In the genomic region with DNA sequence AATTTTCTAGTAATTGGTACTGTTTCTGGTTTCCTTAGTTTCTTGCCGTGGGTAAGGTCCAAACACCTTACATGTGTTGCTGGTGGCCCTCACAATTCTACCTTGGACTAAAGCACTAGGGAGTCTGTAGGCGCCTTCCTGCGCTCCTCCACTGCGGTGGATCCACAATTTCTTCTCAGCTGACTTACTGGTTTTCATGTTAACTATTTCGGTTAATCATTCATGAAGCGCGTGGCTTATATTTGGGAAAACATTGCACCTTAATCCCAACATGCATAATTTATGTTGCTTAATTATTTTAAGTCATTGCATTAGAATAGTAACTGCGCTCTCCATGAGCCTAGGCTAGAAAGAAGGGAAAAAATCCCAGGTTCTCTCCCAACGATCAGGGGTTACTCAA, we compare ENCODE assay signal across 8 cellular contexts. TPM values are rescaled to one million over a fixed set of nuclear protein-coding genes. Genes with fewer than 3 reads are reported as not detected.
DNase-seq lines count a peak whose midpoint lies in the region; ATAC-seq and TF ChIP-seq lines count a peak whose summit lies in the region.

No MANE protein-coding gene starts in this region.

- no peak for TF ChIP-seq CTCF in activated CD8-positive, alpha-beta T cell treated with anti-CD3 and anti-CD28 coated beads for 36 hours (IDR thresholded peaks at IDR 0.05)

- no peaks in the 10 kb centered on the region for H3K9me3 ChIP-seq in iPS-18c (ENCODE audit: control insufficient read depth, insufficient read depth, low read length)

- peak overlapping the region; percentile 87 for H3K4me3 ChIP-seq in iPS-18c (ENCODE audit: insufficient read depth, low read depth, low read length)

- H3K27me3 Mint-ChIP-seq in activated T-cell treated with anti-CD3 and anti-CD28 coated beads, Interleukin-2, amount 50 U/mL, for 24 hours, result peaks cover 5% of the 10 kb centered on the region
- H3K27me3 Mint-ChIP-seq in activated CD8-positive, alpha-beta T cell treated with anti-CD3 and anti-CD28 coated beads for 36 hours, result peaks cover 1% of the 10 kb centered on the region
- no peaks in the 10 kb centered on the region for H3K27me3 Mint-ChIP-seq in stimulated activated memory B cell treated with anti-CD40 and anti-IgM and Interleukin-4, amounts not matched to agents 10 μg/mL and 1 μg/mL and 100 μg/mL, for 72 hours

- no peak for DNase-seq in activated T-cell treated with anti-CD3 and anti-CD28 coated beads, Interleukin-2, amount 50 U/mL, for 24 hours
- no peak for DNase-seq in activated T-cell treated with anti-CD3 and anti-CD28 coated beads, Interleukin-2, amount 50 U/mL, for 48 hours
- no peak for DNase-seq in activated CD8-positive, alpha-beta T cell treated with anti-CD3 and anti-CD28 coated beads for 36 hours
- DNase-seq in hippocampal formation (lab: John Stamatoyannopoulos, UW) (no peak), NCI-H146 treated with DMSO at 0.1 percent for 48 hours (lab: John Stamatoyannopoulos, UW; ENCODE audit: unreplicated experiment) (no peak)

- H3K9me3 Mint-ChIP-seq in activated T-cell treated with anti-CD3 and anti-CD28 coated beads, Interleukin-2, amount 50 U/mL, for 24 hours, result no peaks in the 10 kb centered on the region
- H3K9me3 Mint-ChIP-seq in activated CD8-positive, alpha-beta T cell treated with anti-CD3 and anti-CD28 coated beads for 36 hours, result no peaks in the 10 kb centered on the region
- no peaks in the 10 kb centered on the region for H3K9me3 Mint-ChIP-seq in stimulated activated memory B cell treated with anti-CD40 and anti-IgM and Interleukin-4, amounts not matched to agents 10 μg/mL and 1 μg/mL and 100 μg/mL, for 72 hours

- peak overlapping the region; percentile 92 for H3K4me3 Mint-ChIP-seq in activated T-cell treated with anti-CD3 and anti-CD28 coated beads, Interleukin-2, amount 50 U/mL, for 24 hours
- peak overlapping the region; percentile 92 for H3K4me3 Mint-ChIP-seq in activated CD8-positive, alpha-beta T cell treated with anti-CD3 and anti-CD28 coated beads for 36 hours
- peak overlapping the region; percentile 83 for H3K4me3 Mint-ChIP-seq in stimulated activated memory B cell treated with anti-CD40 and anti-IgM and Interleukin-4, amounts not matched to agents 10 μg/mL and 1 μg/mL and 100 μg/mL, for 72 hours

- intact Hi-C loops in activated CD8-positive, alpha-beta T cell treated with anti-CD3 and anti-CD28 coated beads for 36 hours (cut with micrococcal nuclease), result loop anchor here (5.0 kb wide), 1 partner anchor 64 kb away; no protein-coding TSS in a partner anchor

- POLR2A ChIA-PET in activated CD8-positive, alpha-beta T cell treated with anti-CD3 and anti-CD28 coated beads for 36 hours (lab: Charles Lee), result interaction anchor here (1.3 kb wide), 1 partner anchor 35 kb away, joined by 4 read pairs; no protein-coding TSS in a partner anchor

- CTCF ChIA-PET in activated CD8-positive, alpha-beta T cell treated with anti-CD3 and anti-CD28 coated beads for 36 hours (lab: Charles Lee), result interaction anchor here (2.0 to 2.2 kb wide), 2 partner anchors 63 to 85 kb away, joined by 6 to 7 read pairs; no protein-coding TSS in a partner anchor

- no peak for ATAC-seq in activated CD8-positive, alpha-beta T cell treated with anti-CD3 and anti-CD28 coated beads for 36 hours
- ATAC-seq in stimulated activated memory B cell treated with anti-CD40 and anti-IgM and Interleukin-4, amounts not matched to agents 10 μg/mL and 1 μg/mL and 100 μg/mL, for 72 hours, result no peak
- no peak for ATAC-seq in HG02798 (IDR thresholded peaks at IDR 0.05; ENCODE audit: poor library complexity, unreplicated experiment)

- peak overlapping the region; percentile 94 for H3K27ac Mint-ChIP-seq in activated T-cell treated with anti-CD3 and anti-CD28 coated beads, Interleukin-2, amount 50 U/mL, for 24 hours
- H3K27ac Mint-ChIP-seq in activated CD8-positive, alpha-beta T cell treated with anti-CD3 and anti-CD28 coated beads for 36 hours, result peak overlapping the region; percentile 90
- H3K27ac Mint-ChIP-seq in stimulated activated memory B cell treated with anti-CD40 and anti-IgM and Interleukin-4, amounts not matched to agents 10 μg/mL and 1 μg/mL and 100 μg/mL, for 72 hours, result peak overlapping the region; percentile 92

- peaks cover 26% of the 10 kb centered on the region for H3K36me3 Mint-ChIP-seq in activated T-cell treated with anti-CD3 and anti-CD28 coated beads, Interleukin-2, amount 50 U/mL, for 24 hours (ENCODE audit: low read depth)
- H3K36me3 Mint-ChIP-seq in activated CD8-positive, alpha-beta T cell treated with anti-CD3 and anti-CD28 coated beads for 36 hours (ENCODE audit: low read depth), result peaks cover 13% of the 10 kb centered on the region
- H3K36me3 Mint-ChIP-seq in stimulated activated memory B cell treated with anti-CD40 and anti-IgM and Interleukin-4, amounts not matched to agents 10 μg/mL and 1 μg/mL and 100 μg/mL, for 72 hours, result peaks cover 5% of the 10 kb centered on the region

- peaks cover 31% of the 10 kb centered on the region for H3K4me1 Mint-ChIP-seq in activated T-cell treated with anti-CD3 and anti-CD28 coated beads, Interleukin-2, amount 50 U/mL, for 24 hours (ENCODE audit: low read depth)
- H3K4me1 Mint-ChIP-seq in activated CD8-positive, alpha-beta T cell treated with anti-CD3 and anti-CD28 coated beads for 36 hours (ENCODE audit: low read depth), result peaks cover 28% of the 10 kb centered on the region
- H3K4me1 Mint-ChIP-seq in stimulated activated memory B cell treated with anti-CD40 and anti-IgM and Interleukin-4, amounts not matched to agents 10 μg/mL and 1 μg/mL and 100 μg/mL, for 72 hours, result peaks cover 22% of the 10 kb centered on the region

RNA-seq across cellular contexts. Expression of a gene that starts 37.7 kb away (rescaled TPM):
- 10 to 100 TPM; 67.0 to 71.2 TPM for total RNA-seq in activated CD8-positive, alpha-beta T cell treated with anti-CD3 and anti-CD28 coated beads for 36 hours
